Comparison of ENCODE assay signal across 18 cellular contexts in the genomic region with DNA sequence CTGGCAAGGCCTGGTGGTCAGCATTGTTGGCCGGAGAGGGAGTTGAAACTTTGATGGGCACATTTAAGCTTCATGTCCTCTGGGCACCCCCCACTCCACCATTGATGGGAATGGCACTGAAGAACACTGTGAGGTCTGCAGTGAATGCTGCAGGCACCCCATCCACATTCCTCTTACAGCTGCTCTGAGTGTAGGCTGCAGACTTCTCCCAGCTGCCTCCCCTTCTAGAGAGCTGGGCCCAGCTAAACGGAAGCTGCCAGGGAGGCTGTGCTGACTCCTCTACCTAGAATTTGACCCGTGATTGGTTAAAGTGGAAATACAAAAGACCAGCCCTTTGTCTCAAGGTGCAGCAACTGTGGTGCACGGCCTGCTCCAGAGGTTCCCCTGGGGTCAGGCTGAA. TPM values are rescaled to one million over a fixed set of nuclear protein-coding genes. Genes with fewer than 3 reads are reported as not detected.
DNase-seq lines count a peak whose midpoint lies in the region; ATAC-seq, FAIRE-seq and TF ChIP-seq lines count a peak whose summit lies in the region.
"Had no signal": no experiment of that assay in that cellular context is flagged by ENCODE, and none has a peak within 500 bp of the region (broad histone marks: within the 10 kb centered on the region; RNA-seq: fewer than 3 reads in every experiment).

No MANE protein-coding gene starts in this region.

- no peak overlapping the region for H4K8ac ChIP-seq in mesendoderm (ENCODE audit: low read depth, low read length)

- H3K56ac ChIP-seq in mesendoderm (ENCODE audit: low read length) = no peak overlapping the region

- TF ChIP-seq CTCF in RWPE1 (conservative IDR thresholded peaks at IDR 0.05; ENCODE audit: low read depth) = no peak
- TF ChIP-seq CTCF in kidney (IDR thresholded peaks at IDR 0.05; ENCODE audit: borderline replicate concordance, extremely low read depth, insufficient read depth) = no peak

- H3K4me1 ChIP-seq in BLaER1 (peaks cover 5% of the 10 kb centered on the region; the same call in 1 of the 2 replicates), kidney (ENCODE audit: control insufficient read depth in 1 of 2, insufficient read depth in 1 of 2, low read depth in 1 of 2, low read length in 2 of 2) (no peaks in the 10 kb centered on the region), mesendoderm (ENCODE audit: control insufficient read depth, low read depth, low read length) (no peaks in the 10 kb centered on the region)

- H3K4me2 ChIP-seq in BLaER1 (0 out of 2 replicates have a peak overlapping the region, but pooled peaks have one; percentile 4), mesendoderm (ENCODE audit: low read length) (no peak overlapping the region)
- H3K4me2 ChIP-seq: A549 had no signal

- no peak overlapping the region for H3K27ac Mint-ChIP-seq in activated naive CD8-positive, alpha-beta T cell treated with anti-CD3 and anti-CD28 coated beads for 36 hours
- H3K27ac Mint-ChIP-seq: CD14-positive monocyte; CD8-positive, alpha-beta T cell had no signal

- H3K4me3 ChIP-seq in BLaER1 (no peak overlapping the region), kidney (ENCODE audit: low read length in 2 of 2) (no peak overlapping the region), mesendoderm (ENCODE audit: low read length) (no peak overlapping the region)
- H3K4me3 ChIP-seq: A549 had no signal

- H3K27me3 ChIP-seq in BLaER1 = 0 out of 2 replicates have a peak, but pooled peaks cover 4% of the 10 kb centered on the region
- no peaks in the 10 kb centered on the region for H3K27me3 ChIP-seq in mesendoderm (ENCODE audit: insufficient read depth, low read length, poor library complexity)

- H4K20me1 ChIP-seq in BLaER1 = no peaks in the 10 kb centered on the region

- H3K9ac ChIP-seq in BLaER1 = no peak overlapping the region
- no peak overlapping the region for H3K9ac ChIP-seq in kidney (ENCODE audit: low read length in 2 of 2)
- no peak overlapping the region for H3K9ac ChIP-seq in mesendoderm (ENCODE audit: low read length)

- H3K18ac ChIP-seq in mesendoderm (ENCODE audit: low read length) = no peak overlapping the region

- H3K36me3 Mint-ChIP-seq in activated naive CD8-positive, alpha-beta T cell treated with anti-CD3 and anti-CD28 coated beads for 36 hours = no peaks in the 10 kb centered on the region
- H3K36me3 Mint-ChIP-seq: CD14-positive monocyte; CD8-positive, alpha-beta T cell had no signal

- no peaks in the 10 kb centered on the region for H3K4me1 Mint-ChIP-seq in activated naive CD8-positive, alpha-beta T cell treated with anti-CD3 and anti-CD28 coated beads for 36 hours

- no peaks in the 10 kb centered on the region for H3K36me3 ChIP-seq in BLaER1
- H3K36me3 ChIP-seq in kidney (ENCODE audit: control insufficient read depth in 1 of 2, insufficient read depth in 2 of 2, low read length in 2 of 2) = no peaks in the 10 kb centered on the region
- H3K36me3 ChIP-seq in mesendoderm (ENCODE audit: control insufficient read depth, insufficient read depth, low read length) = no peaks in the 10 kb centered on the region

- no peak overlapping the region for H2BK5ac ChIP-seq in mesendoderm (ENCODE audit: low read length)

- H3K9me3 ChIP-seq in BLaER1 = no peaks in the 10 kb centered on the region
- H3K9me3 ChIP-seq in kidney (ENCODE audit: control insufficient read depth in 1 of 2, low read length in 2 of 2) = no peaks in the 10 kb centered on the region
- H3K9me3 ChIP-seq: A549 had no signal

- POLR2A ChIA-PET in RWPE1 (lab: Yijun Ruan, JAX; ENCODE audit: low non-redundant PET) = no interaction called here

- H4K5ac ChIP-seq in mesendoderm (ENCODE audit: low read length) = no peak overlapping the region

- no peaks in the 10 kb centered on the region for H3K79me2 ChIP-seq in mesendoderm (ENCODE audit: control insufficient read depth, insufficient read depth, low read length)

- H2BK120ac ChIP-seq in mesendoderm (ENCODE audit: low read depth, low read length) = no peak overlapping the region

- H3K27ac ChIP-seq in BLaER1 (no peak overlapping the region), RWPE1 (peak overlapping the region; percentile 90), kidney (ENCODE audit: low read depth in 2 of 2, low read length in 2 of 2) (no peak overlapping the region), mesendoderm (ENCODE audit: low read depth, low read length) (no peak overlapping the region)
- H3K27ac ChIP-seq: 22Rv1, A549 had no signal

- DNase-seq in RWPE1 (ENCODE audit: low spot score) (no peak), kidney (peak; percentile 16), retina (peak; percentile 17), left cardiac atrium (no peak), mesendoderm (no peak)
- DNase-seq in activated naive CD8-positive, alpha-beta T cell treated with anti-CD3 and anti-CD28 coated beads for 36 hours = no peak
- DNase-seq in activated naive CD4-positive, alpha-beta T cell treated with anti-CD3 and anti-CD28 coated beads, Interleukin-2, amount 50 U/mL, for 16 hours = no peak
- DNase-seq: AML-193; Calu3; CD8-positive, alpha-beta T cell; DMS79 treated with DMSO at 0.1 percent for 48 hours; GF-D8; GOT3; H9 had no signal

- no peaks in the 10 kb centered on the region for H3K9me3 Mint-ChIP-seq in activated naive CD8-positive, alpha-beta T cell treated with anti-CD3 and anti-CD28 coated beads for 36 hours
- H3K9me3 Mint-ChIP-seq: CD14-positive monocyte; CD8-positive, alpha-beta T cell; H9 had no signal

- no peak overlapping the region for H2BK15ac ChIP-seq in mesendoderm (replicated peaks; ENCODE audit: low read depth)

- intact Hi-C loops in kidney (cut with DNase I) = no loop called here
- intact Hi-C loops in left cardiac atrium (cut with DNase I) = loop anchor here in 1 of 2 donors (10.0 kb wide), 1 partner anchor 279 kb away; no protein-coding TSS in a partner anchor

- peaks cover 33% of the 10 kb centered on the region for H3K27me3 Mint-ChIP-seq in activated naive CD8-positive, alpha-beta T cell treated with anti-CD3 and anti-CD28 coated beads for 36 hours

- no peak overlapping the region for H3K23ac ChIP-seq in mesendoderm (ENCODE audit: low read length)

- no CpG with 5 or more reads among the region's 4 CpGs for WGBS in mesendoderm (ENCODE audit: extremely low coverage, insufficient coverage, low lambda C conversion rate)

- ATAC-seq in left cardiac atrium = no peak
- ATAC-seq: A549; CD8-positive, alpha-beta T cell had no signal

- no peak overlapping the region for H3K4me3 Mint-ChIP-seq in activated naive CD8-positive, alpha-beta T cell treated with anti-CD3 and anti-CD28 coated beads for 36 hours
- H3K4me3 Mint-ChIP-seq: CD14-positive monocyte; CD8-positive, alpha-beta T cell; H9 had no signal

- no peaks in the 10 kb centered on the region for H3K79me1 ChIP-seq in mesendoderm (ENCODE audit: low read length)

- FAIRE-seq in kidney (lab: Jason Lieb, UNC) = no peak
- FAIRE-seq: A549 had no signal

- CTCF ChIA-PET in RWPE1 (lab: Yijun Ruan, JAX) = interaction anchor here (0.9 kb wide), 1 partner anchor 175 kb away, joined by 5 read pairs; no protein-coding TSS in a partner anchor

- no peak overlapping the region for H3K4ac ChIP-seq in mesendoderm (ENCODE audit: low read depth, low read length)

- no peak overlapping the region for H2AK5ac ChIP-seq in mesendoderm (ENCODE audit: low read length)

RNA-seq across cellular contexts. Expression of gene TMEM158, which starts 10.6 kb away (rescaled TPM):
- total RNA-seq in kidney = 5.1 TPM
- 3.1 TPM for polyA plus RNA-seq in kidney (ENCODE audit: insufficient read depth, low read depth, low replicate concordance)
- total RNA-seq in activated naive CD8-positive, alpha-beta T cell treated with anti-CD3 and anti-CD28 coated beads for 36 hours = under 1 TPM; 0.12 to 0.20 TPM
- under 1 TPM; 0.44 to 0.56 TPM for total RNA-seq in left cardiac atrium
- polyA plus RNA-seq in mesendoderm (2013, experiment 1 of 2) = 23.6 TPM
- 22.3 TPM for polyA plus RNA-seq in mesendoderm (2013, experiment 2 of 2)
- total RNA-seq: CD8-positive, alpha-beta T cell had no signal

Comparison
In these comparisons a context has a peak if more than half of its experiments do, and no peak if none do; other contexts are left out.
1. DNase-seq: peak in kidney (single experiment) and retina (single experiment); none in RWPE1 (single experiment), activated naive CD8-positive, alpha-beta T cell treated with anti-CD3 and anti-CD28 coated beads for 36 hours (single experiment), left cardiac atrium (single experiment), activated naive CD4-positive, alpha-beta T cell treated with anti-CD3 and anti-CD28 coated beads, Interleukin-2, amount 50 U/mL, for 16 hours (single experiment) and mesendoderm (single experiment).